24 cellular contexts compared by ENCODE assay signal in the genomic region with DNA sequence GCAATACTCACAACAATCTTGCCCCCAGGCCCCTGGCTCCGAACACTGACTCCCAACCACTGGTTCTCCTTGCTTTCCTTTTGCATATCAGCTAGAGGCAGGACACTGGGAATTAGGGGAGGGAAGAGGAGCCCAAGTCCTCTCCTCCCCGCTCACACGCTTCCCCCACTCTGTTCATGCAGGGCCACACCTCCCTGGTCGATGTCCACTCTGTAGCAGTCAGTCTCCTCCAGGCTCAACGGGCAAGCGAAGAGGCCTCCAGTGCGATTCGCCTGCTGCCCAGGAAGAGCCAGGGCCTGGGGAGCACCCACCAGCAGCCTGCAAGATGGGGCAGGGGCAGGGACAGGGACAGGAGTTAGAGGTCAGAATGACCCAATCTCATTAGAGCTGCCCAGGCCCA. TPM values are rescaled to one million over a fixed set of nuclear protein-coding genes. Genes with fewer than 3 reads are reported as not detected.
A peak's percentile ranks its signal among the peaks of the same experiment; 100 is the strongest.
DNase-seq lines count a peak whose midpoint lies in the region; FAIRE-seq and TF ChIP-seq lines count a peak whose summit lies in the region.
"Had no signal": no experiment of that assay in that cellular context is flagged by ENCODE, and none has a peak within 500 bp of the region (broad histone marks: within the 10 kb centered on the region; RNA-seq: fewer than 3 reads in every experiment).

No MANE protein-coding gene starts in this region.

- no peak overlapping the region for H3K18ac ChIP-seq in H1 (ENCODE audit: extremely low read depth, low read length)

- no peak overlapping the region for H3K56ac ChIP-seq in H1 (replicated peaks; ENCODE audit: insufficient read length, low read depth, low read length)

- H3K4me1 ChIP-seq in SJCRH30 = peaks cover 66% of the 10 kb centered on the region
- peaks cover 0 to 13% (median 6%) of the 10 kb centered on the region in 4 experiments; a peak in 5 of 7 replicates for H3K4me1 ChIP-seq in H1 (replicated peaks in 1 of 4; ENCODE audit: control insufficient read depth in 3 of 4, insufficient read depth in 4 of 4, low read length in 3 of 4)
- peaks cover 41% of the 10 kb centered on the region for H3K4me1 ChIP-seq in muscle layer of colon (ENCODE audit: insufficient read depth, low read length)
- H3K4me1 ChIP-seq in spleen = peaks cover 0 to 34% (median 15%) of the 10 kb centered on the region in 6 donors

- no peak overlapping the region for H3K23ac ChIP-seq in H1 (ENCODE audit: insufficient read length)

- no peak overlapping the region for H4K8ac ChIP-seq in H1 (ENCODE audit: extremely low read depth, insufficient read depth, low read length)

- no peak overlapping the region for H3K4ac ChIP-seq in H1 (replicated peaks; ENCODE audit: insufficient read length, low read depth, low read length)

- no peak for TF ChIP-seq RAD21 in H1 (IDR thresholded peaks at IDR 0.05 in 1 of 2, conservative IDR thresholded peaks at IDR 0.05 in 1 of 2; ENCODE audit: low read depth in 2 of 2, low read length in 2 of 2)

- H3K4me3 ChIP-seq in SJCRH30 (no peak overlapping the region), H1 (ENCODE audit: extremely low read depth in 1 of 4, insufficient read depth in 2 of 4, low read depth in 3 of 4, low read length in 4 of 4) (no peak overlapping the region), muscle layer of colon (ENCODE audit: low read depth in 1 of 2, low read length in 2 of 2) (no peak overlapping the region), spleen (no peak overlapping the region), lower leg skin (ENCODE audit: low read depth, poor library complexity, severe bottlenecking) (no peak overlapping the region)
- H3K4me3 ChIP-seq: A549 had no signal

- no peak overlapping the region for H2BK12ac ChIP-seq in H1 (ENCODE audit: low read depth, low read length)

- H4K20me1 ChIP-seq in H1 (replicated peaks in 1 of 2; ENCODE audit: control insufficient read depth in 1 of 2, insufficient read depth in 2 of 2, low read length in 2 of 2) = peaks cover 0 to 16% of the 10 kb centered on the region in 2 experiments

- no peak overlapping the region for H2BK20ac ChIP-seq in H1 (ENCODE audit: low read length)

- 94% methylated on average over 8 of the region's 8 CpGs; no CpG with 5 or more reads in 1 of the 2 experiments for WGBS in H1 (ENCODE audit: extremely low coverage in 1 of 2, insufficient coverage in 1 of 2, insufficient read length in 1 of 2, insufficient replicate concordance in 2 of 2, low coverage in 1 of 2, low lambda C conversion rate in 2 of 2, missing lambda C conversion rate in 1 of 2), 2 experiments
- 80 to 98% (median 90%) methylated on average over 8 of the region's 8 CpGs for WGBS in spleen, 5 donors
- WGBS in lower leg skin, 2 donors = 94 to 97% methylated on average over 8 of the region's 8 CpGs

- H2BK5ac ChIP-seq in H1 (ENCODE audit: low read depth, low read length) = 0 out of 2 replicates have a peak overlapping the region, but pooled peaks have one; percentile 16

- TF ChIP-seq CTCF in H1 (IDR thresholded peaks at IDR 0.05; ENCODE audit: control extremely low read depth in 1 of 3, insufficient read depth in 1 of 3, low read depth in 1 of 3, low read length in 3 of 3) (no peak), spleen (IDR thresholded peaks at IDR 0.05 in 8 of 11, conservative IDR thresholded peaks at IDR 0.05 in 3 of 11) (no peak), D721Med (IDR thresholded peaks at IDR 0.05; ENCODE audit: insufficient read depth, missing control alignments) (no peak), lower leg skin (IDR thresholded peaks at IDR 0.05) (no peak)

- TF ChIP-seq POLR2A in H1 (IDR thresholded peaks at IDR 0.05; ENCODE audit: control extremely low read depth in 1 of 2, low read depth in 2 of 2, low read length in 2 of 2) (no peak), spleen (IDR thresholded peaks at IDR 0.05) (no peak), lower leg skin (IDR thresholded peaks at IDR 0.05) (no peak)

- no peak overlapping the region for H2AK5ac ChIP-seq in H1 (ENCODE audit: low read depth, low read length)

- POLR2A ChIA-PET in H1 (lab: Charles Lee; ENCODE audit: partially characterized antibody) = no interaction called here

- H3K79me2 ChIP-seq in H1 (ENCODE audit: control insufficient read depth in 1 of 2, insufficient read depth in 2 of 2, low read length in 2 of 2) = peaks cover 0 to 32% of the 10 kb centered on the region in 2 experiments; a peak in 2 of 4 replicates

- no peak overlapping the region for H2BK120ac ChIP-seq in H1 (replicated peaks; ENCODE audit: low read depth, low read length)

- H3K23me2 ChIP-seq in H1 (ENCODE audit: low read depth, low read length) = peaks cover 11% of the 10 kb centered on the region; the same call in 1 of the 2 replicates

- no peak overlapping the region for H3K14ac ChIP-seq in H1 (ENCODE audit: insufficient read length)

- H2AFZ ChIP-seq in H1 (ENCODE audit: low read length) = no peak overlapping the region

- H3K9ac ChIP-seq in H1 (replicated peaks in 1 of 4; ENCODE audit: extremely low read depth in 1 of 4, low read depth in 3 of 4, low read length in 3 of 4) (no peak overlapping the region), muscle layer of colon (ENCODE audit: low read length) (no peak overlapping the region)

- H3K36me3 ChIP-seq in SJCRH30 (no peaks in the 10 kb centered on the region), H1 (ENCODE audit: control insufficient read depth in 2 of 4, insufficient read depth in 4 of 4, low read length in 3 of 4) (peaks cover 0 to 3% (median 1%) of the 10 kb centered on the region in 4 experiments; a peak in 2 of 8 replicates), muscle layer of colon (ENCODE audit: insufficient read depth, low read length) (peaks cover 38% of the 10 kb centered on the region), spleen (no peaks in the 10 kb centered on the region)

- CTCF ChIA-PET in H1 (lab: Charles Lee; ENCODE audit: partially characterized antibody) = interaction anchor here (0.6 to 5.1 kb wide), 7 partner anchors 11 to 46 kb away, joined by 3 to 38 read pairs (median 3); a partner anchor contains a TSS

- H3K27me3 ChIP-seq in SJCRH30 (no peaks in the 10 kb centered on the region), H1 (replicated peaks in 1 of 4; ENCODE audit: control insufficient read depth in 3 of 4, extremely low read depth in 1 of 4, insufficient read depth in 3 of 4, low read length in 3 of 4) (peaks cover 0 to 3% (median 0%) of the 10 kb centered on the region in 4 experiments; a peak in 3 of 7 replicates), muscle layer of colon (ENCODE audit: control insufficient read depth in 1 of 2, insufficient read depth in 2 of 2, low read length in 2 of 2) (no peaks in the 10 kb centered on the region), spleen (replicated peaks in 1 of 7) (peaks cover 0 to 11% (median 0%) of the 10 kb centered on the region in 7 donors)

- H3K4me2 ChIP-seq in H1 (ENCODE audit: insufficient read depth in 1 of 2, low read depth in 2 of 2, low read length in 2 of 2) = no peak overlapping the region
- H3K4me2 ChIP-seq: A549 had no signal

- intact Hi-C loops in spleen (cut with DNase I; ENCODE audit: low total_unique reads) (no loop called here), lower leg skin (cut with DNase I; ENCODE audit: low total_unique reads) (no loop called here)

- H4K5ac ChIP-seq in H1 (ENCODE audit: insufficient read length, low read depth, low read length) = no peak overlapping the region

- FAIRE-seq in H1 (lab: Jason Lieb, UNC) (no peak), D721Med (lab: Jason Lieb, UNC) (no peak)
- FAIRE-seq: A549, bronchial epithelial cell had no signal

- no peak overlapping the region for H2BK15ac ChIP-seq in H1 (ENCODE audit: low read length)

- no peaks in the 10 kb centered on the region for H3K9me3 ChIP-seq in SJCRH30 (replicated peaks)
- no peaks in the 10 kb centered on the region for H3K9me3 ChIP-seq in H1 (ENCODE audit: insufficient read depth in 2 of 2, low read depth in 1 of 2, low read length in 1 of 2)
- no peaks in the 10 kb centered on the region for H3K9me3 ChIP-seq in muscle layer of colon (ENCODE audit: low read length)
- no peaks in the 10 kb centered on the region for H3K9me3 ChIP-seq in spleen
- H3K9me3 ChIP-seq: A549 had no signal

- no peak for TF ChIP-seq EP300 in H1 (IDR thresholded peaks at IDR 0.05; ENCODE audit: borderline replicate concordance in 1 of 2, low read depth in 2 of 2, low read length in 2 of 2)

- DNase-seq in SJCRH30 = no peak
- DNase-seq in H1 (ENCODE audit: low read depth in 1 of 2, low spot score in 2 of 2) = no peak
- peak; percentile 60 for DNase-seq in spleen
- DNase-seq in D721Med (ENCODE audit: insufficient read length, low spot score) = no peak
- no peak for DNase-seq in lower leg skin (ENCODE audit: low spot score in 2 of 2)
- DNase-seq in NCI-H1694 (lab: John Stamatoyannopoulos, UW) = no peak
- no peak for DNase-seq in NCI-H2029 (lab: John Stamatoyannopoulos, UW)
- DNase-seq: activated CD4-positive, alpha-beta memory T cell treated with anti-CD3 and anti-CD28 coated beads, Interleukin-2, amount 10 ng/mL, durations not matched to agents 7 days and 5 days; activated CD8-positive, alpha-beta memory T cell treated with anti-CD3 and anti-CD28 coated beads, Interleukin-2, amount 50 U/mL, for 48 hours; activated naive CD4-positive, alpha-beta T cell treated with anti-CD3 and anti-CD28 coated beads, Interleukin-2, amount 10 ng/mL, durations not matched to agents 7 days and 5 days; AML-193; amniotic stem cell; CD4-positive, alpha-beta T cell; cortex of kidney; effector memory CD8-positive, alpha-beta T cell; kidney glomerular epithelial cell; NCI-H146; NCI-H774; SIG-M5; stimulated activated CD4-positive, alpha-beta T cell treated with anti-CD3 and anti-CD28 coated beads, Interleukin-15, amount 100 ng/mL, for 24 hours; stimulated activated CD4-positive, alpha-beta T cell treated with anti-CD3 and anti-CD28 coated beads, Interleukin-4, amount 100 ng/mL, for 4 hours had no signal

- no peak overlapping the region for H4K91ac ChIP-seq in H1 (replicated peaks; ENCODE audit: insufficient read length, low read length)

- H3K79me1 ChIP-seq in H1 (ENCODE audit: low read depth, low read length) = peaks cover 14% of the 10 kb centered on the region; the same call in 1 of the 2 replicates

- peak overlapping the region; percentile 81 for H3K27ac ChIP-seq in SJCRH30
- no peak overlapping the region; the same call in 1 of the 2 replicates for H3K27ac ChIP-seq in H1 (ENCODE audit: low read depth, low read length)
- H3K27ac ChIP-seq in muscle layer of colon (ENCODE audit: low read depth, low read length) = peak overlapping the region; percentile 93
- H3K27ac ChIP-seq in spleen = no peak overlapping the region
- H3K27ac ChIP-seq: A549 had no signal

RNA-seq across cellular contexts. Expression of a gene that starts 4.8 kb away (rescaled TPM):
- total RNA-seq in SJCRH30 (2014; rRNA removed; shearing (Covaris generic)) = 21.8 and 27.1 TPM in 2 replicates
- 76.4 and 86.1 TPM in 2 replicates for total RNA-seq in H1 (2021; fragmentation: NEBNext Ultra II Directional; extraction: Animal tissue kit (Norgen Biotek cat#: 25700))
- polyA plus RNA-seq in H1 (2011; rRNA removed) = 57.6 and 81.5 TPM in 2 replicates
- 83.6 TPM for polyA plus RNA-seq in H1 (2011; cell fraction: cytosol; rRNA removed)
- 576 TPM for polyA plus RNA-seq in H1 (2011; cell fraction: nucleus; rRNA removed)
- 88.5 to 116 TPM (median 98.2 TPM) in 4 replicates for polyA plus RNA-seq in H1 (2012, experiment 1 of 2)
- 49.5 TPM for polyA plus RNA-seq in H1 (2012, experiment 2 of 2)
- polyA plus RNA-seq in H1 (2013, experiment 1 of 2) = 53.7 TPM
- polyA plus RNA-seq in H1 (2013, experiment 2 of 2) = 44.3 TPM
- polyA minus RNA-seq in H1 (2011; rRNA and poly(A)+ RNA removed) = 39.1 and 41.6 TPM in 2 replicates
- 30.8 TPM for polyA minus RNA-seq in H1 (2011; cell fraction: cytosol; rRNA and poly(A)+ RNA removed)
- polyA minus RNA-seq in H1 (2011; cell fraction: nucleus; rRNA and poly(A)+ RNA removed) = 103 TPM
- total RNA-seq in spleen = 10 to 100 TPM; 13.8 to 93.2 (median 24.7) TPM
- polyA plus RNA-seq in spleen = 10 to 100 TPM in 1 of 3 donors, 1 to 10 TPM in 2; 4.4 to 18.0 (median 8.6) TPM
- 10 to 100 TPM; 11.0 to 20.9 (median 12.8) TPM for total RNA-seq in lower leg skin

RNA-seq across cellular contexts. Expression of a gene that starts 13.0 kb away (rescaled TPM):
- 66.7 and 76.2 TPM in 2 replicates for total RNA-seq in SJCRH30 (2014; rRNA removed; shearing (Covaris generic))
- 84.3 and 91.1 TPM in 2 replicates for total RNA-seq in H1 (2021; fragmentation: NEBNext Ultra II Directional; extraction: Animal tissue kit (Norgen Biotek cat#: 25700))
- polyA plus RNA-seq in H1 (2011; rRNA removed) (149 and 185 TPM in 2 replicates), spleen (100 to 1,000 TPM; 278 to 304 (median 282) TPM)
- 215 TPM for polyA plus RNA-seq in H1 (2011; cell fraction: cytosol; rRNA removed)
- 132 TPM for polyA plus RNA-seq in H1 (2011; cell fraction: nucleus; rRNA removed)
- polyA plus RNA-seq in H1 (2012, experiment 1 of 2) = 124 to 187 TPM (median 163 TPM) in 4 replicates
- 152 TPM for polyA plus RNA-seq in H1 (2012, experiment 2 of 2)
- polyA plus RNA-seq in H1 (2013, experiment 1 of 2) = 87.5 TPM
- 85.4 TPM for polyA plus RNA-seq in H1 (2013, experiment 2 of 2)
- polyA minus RNA-seq in H1 (2011; rRNA and poly(A)+ RNA removed) = 41.3 and 44.1 TPM in 2 replicates
- polyA minus RNA-seq in H1 (2011; cell fraction: cytosol; rRNA and poly(A)+ RNA removed) = 24.3 TPM
- polyA minus RNA-seq in H1 (2011; cell fraction: nucleus; rRNA and poly(A)+ RNA removed) = 27.7 TPM
- total RNA-seq in spleen (100 to 1,000 TPM; 113 to 228 (median 141) TPM), lower leg skin (100 to 1,000 TPM; 114 to 167 (median 138) TPM)

RNA-seq across cellular contexts. Expression of a gene that starts 17.3 kb away (rescaled TPM):
- total RNA-seq in SJCRH30 (2014; rRNA removed; shearing (Covaris generic)) = 2.0 and 2.5 TPM in 2 replicates
- 4.2 and 4.5 TPM in 2 replicates for total RNA-seq in H1 (2021; fragmentation: NEBNext Ultra II Directional; extraction: Animal tissue kit (Norgen Biotek cat#: 25700))
- polyA plus RNA-seq in H1 (2011; rRNA removed) (6.0 and 7.1 TPM in 2 replicates), spleen (10 to 100 TPM in 1 of 3 donors, 1 to 10 TPM in 2; 4.7 to 12.1 (median 9.9) TPM)
- polyA plus RNA-seq in H1 (2011; cell fraction: cytosol; rRNA removed) = 8.7 TPM
- 14.0 TPM for polyA plus RNA-seq in H1 (2011; cell fraction: nucleus; rRNA removed)
- polyA plus RNA-seq in H1 (2012, experiment 1 of 2) = 5.4 to 9.4 TPM (median 6.1 TPM) in 4 replicates
- 2.8 TPM for polyA plus RNA-seq in H1 (2012, experiment 2 of 2)
- polyA plus RNA-seq in H1 (2013, experiment 1 of 2) = 5.6 TPM
- polyA plus RNA-seq in H1 (2013, experiment 2 of 2) = 4.7 TPM
- 6.7 and 7.3 TPM in 2 replicates for polyA minus RNA-seq in H1 (2011; rRNA and poly(A)+ RNA removed)
- 3.8 TPM for polyA minus RNA-seq in H1 (2011; cell fraction: cytosol; rRNA and poly(A)+ RNA removed)
- 14.1 TPM for polyA minus RNA-seq in H1 (2011; cell fraction: nucleus; rRNA and poly(A)+ RNA removed)
- total RNA-seq in spleen (10 to 100 TPM in 5 of 7 donors, 1 to 10 TPM in 2; 7.4 to 17.4 (median 15.5) TPM), lower leg skin (1 to 10 TPM; 2.5 to 8.9 (median 4.3) TPM)

RNA-seq across cellular contexts. Expression of a gene that starts 25.9 kb away (rescaled TPM):
- 598 and 676 TPM in 2 replicates for total RNA-seq in SJCRH30 (2014; rRNA removed; shearing (Covaris generic))
- total RNA-seq in H1 (2021; fragmentation: NEBNext Ultra II Directional; extraction: Animal tissue kit (Norgen Biotek cat#: 25700)) = 440 and 460 TPM in 2 replicates
- polyA plus RNA-seq in H1 (2011; rRNA removed) = 525 and 526 TPM in 2 replicates
- 544 TPM for polyA plus RNA-seq in H1 (2011; cell fraction: cytosol; rRNA removed)
- 196 TPM for polyA plus RNA-seq in H1 (2011; cell fraction: nucleus; rRNA removed)
- polyA plus RNA-seq in H1 (2012, experiment 1 of 2) = 431 to 625 TPM (median 595 TPM) in 4 replicates
- polyA plus RNA-seq in H1 (2012, experiment 2 of 2) = 1,065 TPM
- 1,099 TPM for polyA plus RNA-seq in H1 (2013, experiment 1 of 2)
- 1,353 TPM for polyA plus RNA-seq in H1 (2013, experiment 2 of 2)
- 146 and 194 TPM in 2 replicates for polyA minus RNA-seq in H1 (2011; rRNA and poly(A)+ RNA removed)
- 119 TPM for polyA minus RNA-seq in H1 (2011; cell fraction: cytosol; rRNA and poly(A)+ RNA removed)
- 71.1 TPM for polyA minus RNA-seq in H1 (2011; cell fraction: nucleus; rRNA and poly(A)+ RNA removed)
- total RNA-seq in spleen = 100 to 1,000 TPM; 440 to 750 (median 627) TPM
- 100 to 1,000 TPM; 395 to 693 (median 509) TPM for polyA plus RNA-seq in spleen
- total RNA-seq in lower leg skin = 100 to 1,000 TPM; 151 to 408 (median 196) TPM

RNA-seq across cellular contexts. Expression of a gene that starts 40.1 kb away (rescaled TPM):
- 9.1 and 10.5 TPM in 2 replicates for total RNA-seq in SJCRH30 (2014; rRNA removed; shearing (Covaris generic))
- total RNA-seq in H1 (2021; fragmentation: NEBNext Ultra II Directional; extraction: Animal tissue kit (Norgen Biotek cat#: 25700)) = 15.1 and 18.2 TPM in 2 replicates
- polyA plus RNA-seq in H1 (2011; rRNA removed) = 12.1 and 17.6 TPM in 2 replicates
- 12.0 TPM for polyA plus RNA-seq in H1 (2011; cell fraction: cytosol; rRNA removed)
- 42.6 TPM for polyA plus RNA-seq in H1 (2011; cell fraction: nucleus; rRNA removed)
- polyA plus RNA-seq in H1 (2012, experiment 1 of 2) = 10.2 to 20.2 TPM (median 16.6 TPM) in 4 replicates
- polyA plus RNA-seq in H1 (2012, experiment 2 of 2) = 7.3 TPM
- polyA plus RNA-seq in H1 (2013, experiment 1 of 2) = 8.2 TPM
- polyA plus RNA-seq in H1 (2013, experiment 2 of 2) = 8.0 TPM
- 12.7 and 17.0 TPM in 2 replicates for polyA minus RNA-seq in H1 (2011; rRNA and poly(A)+ RNA removed)
- polyA minus RNA-seq in H1 (2011; cell fraction: cytosol; rRNA and poly(A)+ RNA removed) = 10.0 TPM
- 26.5 TPM for polyA minus RNA-seq in H1 (2011; cell fraction: nucleus; rRNA and poly(A)+ RNA removed)
- total RNA-seq in spleen = 10 to 100 TPM in 5 of 7 donors, 1 to 10 TPM in 2; 6.1 to 14.5 (median 10.7) TPM
- polyA plus RNA-seq in spleen = 1 to 10 TPM; 3.5 to 5.5 (median 4.0) TPM
- 1 to 10 TPM in 1 of 4 donors, under 1 TPM in 3; 0.23 to 2.7 (median 0.57) TPM for total RNA-seq in lower leg skin

Comparison
In these comparisons a context has a peak if more than half of its experiments do, and no peak if none do; other contexts are left out.
1. H3K27ac ChIP-seq: peak in SJCRH30 (single experiment) and muscle layer of colon (single experiment); none in H1 (single experiment) and spleen (0 of 8).